8 cellular contexts compared by ENCODE assay signal in the genomic region with DNA sequence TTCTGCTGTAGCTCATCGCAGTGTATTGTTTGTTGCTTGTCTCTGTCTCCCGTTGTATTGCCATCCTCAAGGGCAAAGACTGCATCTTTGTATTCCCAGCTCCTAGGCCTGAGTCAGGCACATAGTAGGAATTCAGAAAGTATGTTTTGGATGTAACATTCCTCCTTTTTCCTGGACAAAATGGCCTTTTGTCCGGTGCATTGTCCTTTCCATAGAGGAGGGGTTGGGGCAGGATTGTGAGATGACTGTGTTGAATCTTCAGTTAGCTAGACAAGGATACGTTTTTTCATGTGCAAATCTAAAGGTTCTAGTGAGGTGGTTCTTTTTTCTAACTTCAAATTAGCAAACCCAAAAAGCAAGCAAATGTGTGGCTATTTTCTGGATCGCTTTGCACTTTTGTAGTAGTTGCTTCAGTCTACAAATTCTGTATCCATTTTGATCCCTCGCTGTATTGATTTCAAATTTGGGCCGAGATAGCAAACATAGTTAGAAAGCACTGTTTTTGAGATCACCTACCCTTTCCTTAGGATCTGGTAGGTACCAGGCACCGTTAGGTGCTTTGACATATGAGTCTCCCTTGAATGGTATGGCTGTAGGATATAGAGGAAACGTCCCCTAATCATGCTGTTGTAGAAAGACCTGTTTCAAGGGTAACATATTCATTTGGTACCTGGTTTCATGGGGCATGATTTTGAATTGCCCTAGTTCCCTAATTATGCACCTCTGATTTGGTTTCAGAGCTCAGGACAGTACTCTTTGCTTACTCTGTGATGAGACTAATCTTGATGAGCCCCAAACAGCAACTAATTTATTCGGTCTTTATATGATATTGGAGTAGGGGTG. TPM values are rescaled to one million over a fixed set of nuclear protein-coding genes. Genes with fewer than 3 reads are reported as not detected.
A peak's percentile ranks its signal among the peaks of the same experiment; 100 is the strongest.
DNase-seq lines count a peak whose midpoint lies in the region; ATAC-seq and TF ChIP-seq lines count a peak whose summit lies in the region.

No MANE protein-coding gene starts in this region.

- peaks cover 60% of the 10 kb centered on the region for H3K79me2 ChIP-seq in Karpas-422 (ENCODE audit: low read length)

- H3K27me3 Mint-ChIP-seq in naive thymus-derived CD8-positive, alpha-beta T cell, result no peaks in the 10 kb centered on the region

- H3K27me3 ChIP-seq in Karpas-422 (ENCODE audit: low read length), result no peaks in the 10 kb centered on the region
- no peaks in the 10 kb centered on the region for H3K27me3 ChIP-seq in dorsolateral prefrontal cortex

- H3K4me1 ChIP-seq in Karpas-422 (ENCODE audit: low read length), result peaks cover 23% of the 10 kb centered on the region

- peak overlapping the region; percentile 81 for H3K4me3 ChIP-seq in Karpas-422 (ENCODE audit: low read length)
- peak overlapping the region; percentile 68 to 100 (median 94) for H3K4me3 ChIP-seq in dorsolateral prefrontal cortex

- POLR2A ChIA-PET in naive thymus-derived CD8-positive, alpha-beta T cell (lab: Charles Lee), result interaction anchor here (0.6 to 2.5 kb wide), 3 partner anchors 59 to 223 kb away, joined by 4 to 18 read pairs (median 5); partner anchors contain the start of genes FAM76A and STX12

- H3K27ac Mint-ChIP-seq in naive thymus-derived CD8-positive, alpha-beta T cell, result peak overlapping the region; percentile 69 to 96 (median 94)

- H3K9me3 ChIP-seq in Karpas-422 (ENCODE audit: low read length), result no peaks in the 10 kb centered on the region

- H3K27ac ChIP-seq in C4-2B (peak overlapping the region; percentile 88), Karpas-422 (ENCODE audit: low read length) (peak overlapping the region; percentile 70), dorsolateral prefrontal cortex (peak overlapping the region in 19 of 59 donors; percentile 1 to 97 (median 94))

- peaks cover 8 to 55% (median 38%) of the 10 kb centered on the region in 4 donors for H3K4me1 Mint-ChIP-seq in naive thymus-derived CD8-positive, alpha-beta T cell

- DNase-seq in Karpas-422 (peak; percentile 61), dorsolateral prefrontal cortex (no peak), UCSD-AML1 (lab: John Stamatoyannopoulos, UW; ENCODE audit: unreplicated experiment) (no peak), posterior cingulate gyrus (no peak)
- DNase-seq in naive thymus-derived CD8-positive, alpha-beta T cell, result no peak

- H3K9ac ChIP-seq in Karpas-422 (ENCODE audit: low read length), result peak overlapping the region; percentile 93

- H3K9me2 ChIP-seq in Karpas-422 (replicated peaks; ENCODE audit: insufficient read depth, low read length), result no peaks in the 10 kb centered on the region

- peak overlapping the region; percentile 73 for H3K4me2 ChIP-seq in Karpas-422 (ENCODE audit: low read depth, low read length, poor library complexity, severe bottlenecking)

- peaks cover 34% of the 10 kb centered on the region; the same call in 1 of the 2 replicates for H3K36me3 ChIP-seq in Karpas-422 (ENCODE audit: insufficient read depth, low read length)

- intact Hi-C loops in dorsolateral prefrontal cortex (cut with DNase I), result loop anchor here (2.0 kb wide), 2 partner anchors 59 to 159 kb away; partner anchors contain the start of genes STX12 (in 2 of the 2) and IFI6 (in 1 of the 2)
- intact Hi-C loops in posterior cingulate gyrus (cut with DNase I), result loop anchor here (2.0 kb wide), 1 partner anchor 59 kb away; the partner anchor contains the start of gene STX12

- TF ChIP-seq CTCF in C4-2B (conservative IDR thresholded peaks at IDR 0.05) (no peak), dorsolateral prefrontal cortex (IDR thresholded peaks at IDR 0.05 in 54 of 56, conservative IDR thresholded peaks at IDR 0.05 in 2 of 56; ENCODE audit: low read depth in 1 of 56, partially characterized antibody in 56 of 56) (no peak)

- ATAC-seq in naive thymus-derived CD8-positive, alpha-beta T cell, result no peak
- ATAC-seq in HG02623 (IDR thresholded peaks at IDR 0.05; ENCODE audit: unreplicated experiment), result no peak
- no peak for ATAC-seq in GM18517 (IDR thresholded peaks at IDR 0.05; ENCODE audit: unreplicated experiment)

- H4K20me1 ChIP-seq in Karpas-422 (ENCODE audit: insufficient read depth, low read depth, low read length), result no peaks in the 10 kb centered on the region

- H3K36me3 Mint-ChIP-seq in naive thymus-derived CD8-positive, alpha-beta T cell, result peaks cover 0 to 38% (median 0%) of the 10 kb centered on the region in 3 donors

- peak overlapping the region; percentile 88 to 96 (median 92) for H3K4me3 Mint-ChIP-seq in naive thymus-derived CD8-positive, alpha-beta T cell

- H2AFZ ChIP-seq in Karpas-422 (ENCODE audit: low read length), result no peak overlapping the region

- H3K9me3 Mint-ChIP-seq in naive thymus-derived CD8-positive, alpha-beta T cell, result no peaks in the 10 kb centered on the region

RNA-seq across cellular contexts. Expression of gene PPP1R8, which starts 1.2 kb away (rescaled TPM):
- total RNA-seq in Karpas-422 (2014; rRNA removed; shearing (Covaris generic); ENCODE audit: low replicate concordance), result 38.3 and 48.1 TPM in 2 replicates
- total RNA-seq in dorsolateral prefrontal cortex, result 10 to 100 TPM; 26.5 to 47.0 (median 34.4) TPM
- 10 to 100 TPM; 40.2 to 42.5 TPM for total RNA-seq in naive thymus-derived CD8-positive, alpha-beta T cell
- 10 to 100 TPM; 27.8 to 37.8 (median 36.2) TPM for polyA plus RNA-seq in naive thymus-derived CD8-positive, alpha-beta T cell

RNA-seq across cellular contexts. Expression of gene THEMIS2, which starts 40.6 kb away (rescaled TPM):
- 8.7 and 9.2 TPM in 2 replicates for total RNA-seq in Karpas-422 (2014; rRNA removed; shearing (Covaris generic); ENCODE audit: low replicate concordance)
- total RNA-seq in dorsolateral prefrontal cortex, result 10 to 100 TPM in 119 of 120 experiments, 1 to 10 TPM in 1; 9.2 to 62.4 (median 20.7) TPM
- total RNA-seq in naive thymus-derived CD8-positive, alpha-beta T cell, result 10 to 100 TPM; 53.3 to 57.9 TPM
- polyA plus RNA-seq in naive thymus-derived CD8-positive, alpha-beta T cell, result 10 to 100 TPM; 14.1 to 48.5 (median 23.7) TPM

RNA-seq across cellular contexts. Expression of gene STX12, which starts 58.8 kb away (rescaled TPM):
- 27.9 and 39.9 TPM in 2 replicates for total RNA-seq in Karpas-422 (2014; rRNA removed; shearing (Covaris generic); ENCODE audit: low replicate concordance)
- 100 to 1,000 TPM in 21 of 120 experiments, 10 to 100 TPM in 99; 52.3 to 114 (median 91.1) TPM for total RNA-seq in dorsolateral prefrontal cortex
- total RNA-seq in naive thymus-derived CD8-positive, alpha-beta T cell, result 10 to 100 TPM; 23.7 to 26.5 TPM
- polyA plus RNA-seq in naive thymus-derived CD8-positive, alpha-beta T cell, result 10 to 100 TPM in 2 of 3 donors, 1 to 10 TPM in 1; 9.2 to 12.3 (median 10.6) TPM
